Comparison of ENCODE assay signal across 32 cellular contexts in the genomic region with DNA sequence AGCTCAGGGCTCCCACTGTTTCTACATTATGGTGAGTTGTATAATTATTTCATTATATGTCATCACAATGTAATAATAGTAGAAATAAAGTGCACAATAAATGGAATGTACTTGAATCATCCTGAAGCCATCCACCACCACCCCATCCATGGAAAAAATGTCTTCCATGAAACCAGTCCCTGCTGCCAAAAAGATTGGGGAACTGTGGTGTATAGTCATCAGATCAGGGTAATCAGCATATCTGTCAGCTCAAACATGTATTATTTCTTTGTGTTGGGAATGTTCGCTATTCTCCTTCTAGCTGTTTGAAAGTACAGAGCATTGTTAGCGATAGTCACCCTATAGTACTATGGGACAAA.
"Had no signal": no experiment of that assay in that cellular context is flagged by ENCODE, and none has a peak within 500 bp of the region (broad histone marks: within the 10 kb centered on the region; RNA-seq: fewer than 3 reads in every experiment).

No MANE protein-coding gene starts in this region.

- H3K4me1 ChIP-seq: colonic mucosa, esophagus muscularis mucosa, foreskin keratinocyte, gastroesophageal sphincter, left lung, psoas muscle, suprapubic skin, transverse colon, upper lobe of right lung, uterus had no signal

- DNase-seq: colonic mucosa; effector CD8-positive, alpha-beta T cell; foreskin keratinocyte; heart left ventricle; kidney; left cardiac atrium; left lung; mesenchymal stem cell; mucosa of descending colon; naive B cell; occipital lobe; ovary; posterior cingulate gyrus; psoas muscle; right cardiac atrium; small intestine; stimulated activated CD4-positive, alpha-beta T cell treated with anti-CD3 and anti-CD28 coated beads, Interleukin-15, amount 100 ng/mL, for 24 hours; stimulated activated CD4-positive, alpha-beta T cell treated with anti-CD3 and anti-CD28 coated beads, Interleukin-2, amount 100 ng/mL, for 48 hours; stimulated activated CD8-positive, alpha-beta memory T cell treated with anti-CD3 and anti-CD28 coated beads, Interleukin-4, amount 100 ng/mL, for 48 hours; stimulated activated naive CD4-positive, alpha-beta T cell; stimulated activated naive CD8-positive, alpha-beta T cell treated with anti-CD3 and anti-CD28 coated beads, Interleukin-15, amount 100 ng/mL, for 72 hours; transverse colon; upper lobe of right lung; uterus had no signal

- H3K27ac ChIP-seq: colonic mucosa, esophagus muscularis mucosa, foreskin keratinocyte, gastroesophageal sphincter, hepatocyte, left lung, ovary, psoas muscle, suprapubic skin, transverse colon, upper lobe of right lung, uterus had no signal

- H3K27ac Mint-ChIP-seq: dendritic cell treated with granulocyte-macrophage colony-stimulating factor and Interleukin-4, amounts not matched to agents 40 ng/mL and 50 ng/mL, for 4 days; mesothelial cell of epicardium; naive B cell; natural killer cell treated with Interleukin-12 subunit alpha and Interleukin-12 subunit beta and Interleukin-15 and Interleukin-18, amount 100 ng/mL, for 72 hours; stimulated activated naive CD8-positive, alpha-beta T cell treated with anti-CD3 and anti-CD28 coated beads, Interleukin-15, amount 100 ng/mL, for 72 hours had no signal

- H3K79me2 ChIP-seq: hepatocyte had no signal

- H2AFZ ChIP-seq: hepatocyte had no signal

- H3K9me3 Mint-ChIP-seq: dendritic cell treated with granulocyte-macrophage colony-stimulating factor and Interleukin-4, amounts not matched to agents 40 ng/mL and 50 ng/mL, for 4 days; mesothelial cell of epicardium; natural killer cell treated with Interleukin-12 subunit alpha and Interleukin-12 subunit beta and Interleukin-15 and Interleukin-18, amount 100 ng/mL, for 72 hours; stimulated activated naive CD8-positive, alpha-beta T cell treated with anti-CD3 and anti-CD28 coated beads, Interleukin-15, amount 100 ng/mL, for 72 hours had no signal

- ATAC-seq: foreskin keratinocyte; gastroesophageal sphincter; heart left ventricle; left cardiac atrium; left lung; mucosa of descending colon; natural killer cell treated with Interleukin-12 subunit alpha and Interleukin-12 subunit beta and Interleukin-15 and Interleukin-18, amount 100 ng/mL, for 72 hours; psoas muscle; right cardiac atrium; stimulated activated naive CD8-positive, alpha-beta T cell treated with anti-CD3 and anti-CD28 coated beads, Interleukin-15, amount 100 ng/mL, for 72 hours; upper lobe of right lung had no signal

- H3K36me3 ChIP-seq: colonic mucosa, esophagus muscularis mucosa, gastroesophageal sphincter, heart left ventricle, left lung, ovary, suprapubic skin, transverse colon, upper lobe of right lung, uterus had no signal

- H3K27me3 ChIP-seq: colonic mucosa, esophagus muscularis mucosa, hepatocyte, ovary, suprapubic skin, transverse colon, upper lobe of right lung, uterus had no signal

- H3K4me3 Mint-ChIP-seq: dendritic cell treated with granulocyte-macrophage colony-stimulating factor and Interleukin-4, amounts not matched to agents 40 ng/mL and 50 ng/mL, for 4 days; endodermal cell; mesothelial cell of epicardium; naive B cell; natural killer cell treated with Interleukin-12 subunit alpha and Interleukin-12 subunit beta and Interleukin-15 and Interleukin-18, amount 100 ng/mL, for 72 hours; stimulated activated naive CD8-positive, alpha-beta T cell treated with anti-CD3 and anti-CD28 coated beads, Interleukin-15, amount 100 ng/mL, for 72 hours had no signal

- H3K9me3 ChIP-seq: colonic mucosa, esophagus muscularis mucosa, gastroesophageal sphincter, heart left ventricle, left lung, mucosa of descending colon, ovary, psoas muscle, suprapubic skin, transverse colon, upper lobe of right lung, uterus had no signal

- H3K36me3 Mint-ChIP-seq: mesothelial cell of epicardium; naive B cell; natural killer cell treated with Interleukin-12 subunit alpha and Interleukin-12 subunit beta and Interleukin-15 and Interleukin-18, amount 100 ng/mL, for 72 hours had no signal

- H3K4me1 Mint-ChIP-seq: naive B cell; stimulated activated naive CD8-positive, alpha-beta T cell treated with anti-CD3 and anti-CD28 coated beads, Interleukin-15, amount 100 ng/mL, for 72 hours had no signal

- H3K4me2 ChIP-seq: hepatocyte had no signal

- H3K4me3 ChIP-seq: colonic mucosa, esophagus muscularis mucosa, gastroesophageal sphincter, heart left ventricle, hepatocyte, left lung, mucosa of descending colon, ovary, psoas muscle, suprapubic skin, transverse colon, upper lobe of right lung, uterus had no signal
